In the genomic region with DNA sequence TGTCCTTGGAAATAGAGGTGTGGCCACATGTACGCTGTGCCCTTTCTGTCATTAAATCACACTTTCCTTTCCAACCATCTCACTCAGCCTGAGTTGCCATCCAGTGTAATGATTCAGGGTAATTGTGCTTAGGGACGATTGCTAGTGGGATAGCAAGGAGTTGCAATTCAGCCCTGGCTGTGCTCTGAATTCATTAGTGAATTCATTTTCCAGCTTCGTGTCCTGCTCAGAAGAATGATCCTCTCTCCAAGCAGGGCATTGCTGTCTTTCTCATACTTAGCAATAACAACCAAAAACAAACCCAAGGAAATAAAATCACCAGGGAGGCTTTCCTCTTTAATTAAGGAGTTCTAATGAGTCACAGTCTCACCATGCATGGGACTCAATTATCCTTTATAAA, we compare ENCODE assay signal across 22 cellular contexts.
"Had no signal": no experiment of that assay in that cellular context is flagged by ENCODE, and none has a peak within 500 bp of the region (broad histone marks: within the 10 kb centered on the region; RNA-seq: fewer than 3 reads in every experiment).

No MANE protein-coding gene starts in this region.

- H3K36me3 ChIP-seq: cardiac muscle cell, left ventricle myocardium inferior, stomach, transverse colon had no signal

- H3K9me3 ChIP-seq: left ventricle myocardium inferior, stomach, transverse colon had no signal

- H3K9ac ChIP-seq: parathyroid adenoma had no signal

- H3K36me3 Mint-ChIP-seq: activated naive CD8-positive, alpha-beta T cell treated with anti-CD3 and anti-CD28 coated beads for 36 hours; immature natural killer cell; mesothelial cell of epicardium; naive thymus-derived CD8-positive, alpha-beta T cell; stimulated activated memory B cell treated with anti-CD40 and anti-IgM and Interleukin-4, amounts not matched to agents 10 μg/mL and 1 μg/mL and 100 μg/mL, for 72 hours had no signal

- H3K9me3 Mint-ChIP-seq: activated B cell treated with CpG ODN at 0.5 μM for 24 hours; activated naive CD8-positive, alpha-beta T cell treated with anti-CD3 and anti-CD28 coated beads for 36 hours; immature natural killer cell; naive thymus-derived CD8-positive, alpha-beta T cell; stimulated activated memory B cell treated with anti-CD40 and anti-IgM and Interleukin-4, amounts not matched to agents 10 μg/mL and 1 μg/mL and 100 μg/mL, for 72 hours; T-helper 1 cell treated with Interleukin-12 subunit alpha and Interleukin-12 subunit beta and Interleukin-4 antibody, amounts not matched to agents 30 μg/mL and 1 μg/mL, for 36 hours had no signal

- H3K27me3 ChIP-seq: cardiac muscle cell, stomach, transverse colon had no signal

- H3K4me1 ChIP-seq: parathyroid adenoma had no signal

- H3K4me1 Mint-ChIP-seq: activated B cell treated with CpG ODN at 0.5 μM for 24 hours; activated naive CD8-positive, alpha-beta T cell treated with anti-CD3 and anti-CD28 coated beads for 36 hours; stimulated activated memory B cell treated with anti-CD40 and anti-IgM and Interleukin-4, amounts not matched to agents 10 μg/mL and 1 μg/mL and 100 μg/mL, for 72 hours had no signal

- H3K4me3 Mint-ChIP-seq: activated B cell treated with CpG ODN at 0.5 μM for 24 hours; activated naive CD8-positive, alpha-beta T cell treated with anti-CD3 and anti-CD28 coated beads for 36 hours; immature natural killer cell; mesothelial cell of epicardium; naive thymus-derived CD8-positive, alpha-beta T cell; stimulated activated memory B cell treated with anti-CD40 and anti-IgM and Interleukin-4, amounts not matched to agents 10 μg/mL and 1 μg/mL and 100 μg/mL, for 72 hours; T-helper 1 cell treated with Interleukin-12 subunit alpha and Interleukin-12 subunit beta and Interleukin-4 antibody, amounts not matched to agents 30 μg/mL and 1 μg/mL, for 36 hours had no signal

- DNase-seq: activated B cell treated with CpG ODN at 0.5 μM for 24 hours; activated CD4-positive, alpha-beta T cell treated with anti-CD3 and anti-CD28 coated beads for 4 hours; activated CD4-positive, alpha-beta T cell treated with anti-CD3 and anti-CD28 coated beads, Interleukin-2, amount 50 U/mL, for 48 hours; activated naive CD4-positive, alpha-beta T cell treated with Interleukin-2 at 50 U/mL for 16 hours; activated naive CD8-positive, alpha-beta T cell treated with anti-CD3 and anti-CD28 coated beads for 36 hours; activated T-cell treated with anti-CD3 and anti-CD28 coated beads, Interleukin-2, amount 50 U/mL, for 48 hours; cortex of kidney; foreskin fibroblast; immature natural killer cell; left ventricle myocardium inferior; naive thymus-derived CD8-positive, alpha-beta T cell; stimulated activated CD4-positive, alpha-beta T cell treated with anti-CD3 and anti-CD28 coated beads, Interleukin-15, amount 100 ng/mL, for 24 hours; stomach; T1000; transverse colon had no signal

- H3K27ac ChIP-seq: cardiac muscle cell, left ventricle myocardium inferior, parathyroid adenoma, stomach, transverse colon had no signal

- H3K27me3 Mint-ChIP-seq: activated B cell treated with CpG ODN at 0.5 μM for 24 hours had no signal

- H3K27ac Mint-ChIP-seq: activated B cell treated with CpG ODN at 0.5 μM for 24 hours; activated naive CD8-positive, alpha-beta T cell treated with anti-CD3 and anti-CD28 coated beads for 36 hours; immature natural killer cell; mesothelial cell of epicardium; naive thymus-derived CD8-positive, alpha-beta T cell; stimulated activated memory B cell treated with anti-CD40 and anti-IgM and Interleukin-4, amounts not matched to agents 10 μg/mL and 1 μg/mL and 100 μg/mL, for 72 hours; T-helper 1 cell treated with Interleukin-12 subunit alpha and Interleukin-12 subunit beta and Interleukin-4 antibody, amounts not matched to agents 30 μg/mL and 1 μg/mL, for 36 hours had no signal

- ATAC-seq: naive thymus-derived CD8-positive, alpha-beta T cell; sciatic nerve; stimulated activated memory B cell treated with anti-CD40 and anti-IgM and Interleukin-4, amounts not matched to agents 10 μg/mL and 1 μg/mL and 100 μg/mL, for 72 hours had no signal

- H3K4me3 ChIP-seq: cardiac muscle cell, left ventricle myocardium inferior, smooth muscle cell, stomach, transverse colon had no signal
